ENCODE assay signal across 12 cellular contexts in genomic region chr1:46001087-46001785, GRCh38.
"Had no signal": no experiment of that assay in that cellular context is flagged by ENCODE, and none has a peak within 500 bp of the region (broad histone marks: within the 10 kb centered on the region; RNA-seq: fewer than 3 reads in every experiment).

No MANE protein-coding gene starts in this region.

- DNase-seq: activated T-cell treated with anti-CD3 and anti-CD28 coated beads, Interleukin-2, amount 50 U/mL, for 1 hour; amniotic stem cell; body of pancreas; dermis blood vessel endothelial cell; head of caudate nucleus; islet precursor cell; left ventricle myocardium inferior; pancreas; stimulated activated CD4-positive, alpha-beta T cell treated with anti-CD3 and anti-CD28 coated beads, Interleukin-4, amount 100 ng/mL, for 1 hour; stimulated activated CD8-positive, alpha-beta memory T cell treated with anti-CD3 and anti-CD28 coated beads, Interleukin-4, amount 100 ng/mL, for 48 hours; testis had no signal

- H3K4me3 ChIP-seq: body of pancreas, esophagus muscularis mucosa, left ventricle myocardium inferior, pancreas, testis had no signal

- H3K27me3 ChIP-seq: body of pancreas, esophagus muscularis mucosa, pancreas, testis had no signal

- H3K36me3 ChIP-seq: pancreas had no signal

- H3K27ac ChIP-seq: body of pancreas, esophagus muscularis mucosa, left ventricle myocardium inferior, pancreas, testis had no signal

- ATAC-seq: body of pancreas had no signal

- H3K9me3 ChIP-seq: body of pancreas, esophagus muscularis mucosa, left ventricle myocardium inferior, pancreas, testis had no signal

- H3K4me1 ChIP-seq: body of pancreas, pancreas, testis had no signal
